8 cellular contexts compared by ENCODE assay signal in the genomic region with DNA sequence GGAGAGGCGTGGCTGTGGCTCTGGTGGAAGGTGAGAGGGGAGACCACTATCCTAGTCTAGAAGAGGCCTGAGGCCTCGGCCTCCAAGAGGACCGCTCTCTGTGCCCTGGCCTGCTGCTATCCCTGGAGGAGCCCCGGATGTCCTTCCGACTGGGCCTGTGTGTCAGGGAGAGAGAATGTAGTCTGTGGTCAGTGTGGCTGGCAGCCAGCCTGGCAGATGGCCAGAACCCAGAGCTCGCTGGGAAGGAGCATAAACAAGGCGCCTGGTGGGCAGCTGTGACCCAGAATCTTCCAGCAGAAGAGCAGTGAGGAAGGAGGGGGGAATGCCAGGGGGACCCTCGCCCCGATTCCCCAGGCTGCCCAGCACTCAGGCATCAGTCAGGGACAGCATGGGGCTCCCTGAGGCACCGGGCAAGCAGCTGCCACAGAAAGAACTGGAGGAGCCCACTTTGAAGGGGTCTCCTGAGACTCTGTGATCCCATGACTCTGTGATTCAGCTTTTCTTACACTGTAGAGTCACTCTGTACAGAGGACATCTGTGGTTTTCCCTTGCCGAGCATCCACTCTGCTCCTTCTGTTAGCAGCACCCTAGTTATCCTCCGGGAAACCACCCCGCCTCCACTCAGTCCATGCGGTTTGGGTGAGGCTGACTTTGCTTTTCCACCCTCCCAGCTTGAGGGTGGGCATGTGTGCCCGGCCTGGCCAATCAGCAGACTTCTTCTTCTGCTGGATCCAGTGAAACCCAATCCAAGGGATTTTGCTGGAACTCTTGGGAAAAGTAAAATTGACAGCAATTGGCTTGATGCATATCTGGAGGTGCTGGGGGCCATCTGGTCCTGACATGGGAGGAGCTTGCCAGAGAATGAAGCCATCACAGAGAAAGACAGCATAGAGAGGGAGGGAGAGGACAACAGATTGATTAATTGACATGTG. TPM values are rescaled to one million over a fixed set of nuclear protein-coding genes. Genes with fewer than 3 reads are reported as not detected.
DNase-seq lines count a peak whose midpoint lies in the region; ATAC-seq and TF ChIP-seq lines count a peak whose summit lies in the region.

No MANE protein-coding gene starts in this region.

- POLR2A ChIA-PET in PC-3 (lab: Charles Lee; ENCODE audit: unreplicated experiment) = no interaction called here

- peaks cover 18% of the 10 kb centered on the region for H3K27me3 Mint-ChIP-seq in dendritic cell treated with granulocyte-macrophage colony-stimulating factor and Interleukin-4, amounts not matched to agents 40 ng/mL and 50 ng/mL, for 4 days
- H3K27me3 Mint-ChIP-seq in stimulated activated naive B cell treated with anti-CD40 and anti-IgM and Interleukin-4, amounts not matched to agents 10 μg/mL and 1 μg/mL and 100 μg/mL, for 72 hours = peaks cover 24 to 32% of the 10 kb centered on the region in 2 donors

- H3K9ac ChIP-seq in PC-3 (ENCODE audit: low read length) = peak overlapping the region; percentile 68

- TF ChIP-seq CTCF in PC-3 (conservative IDR thresholded peaks at IDR 0.05; ENCODE audit: low read depth, low read length) = no peak

- no peaks in the 10 kb centered on the region for H4K20me1 ChIP-seq in PC-3 (ENCODE audit: low read length)

- H3K36me3 ChIP-seq in PC-3 (ENCODE audit: low read depth, low read length) = no peaks in the 10 kb centered on the region

- intact Hi-C loops in PC-3 (cut with micrococcal nuclease) = loop anchor here (1.0 kb wide), 1 partner anchor 46 kb away; a partner anchor contains a TSS
- intact Hi-C loops in dendritic cell treated with granulocyte-macrophage colony-stimulating factor and Interleukin-4, amounts not matched to agents 40 ng/mL and 50 ng/mL, for 4 days (cut with micrococcal nuclease) = no loop called here

- peak overlapping the region; percentile 51 for H3K4me3 ChIP-seq in PC-3 (ENCODE audit: low read length)

- H3K4me1 Mint-ChIP-seq in dendritic cell treated with granulocyte-macrophage colony-stimulating factor and Interleukin-4, amounts not matched to agents 40 ng/mL and 50 ng/mL, for 4 days (ENCODE audit: low read depth) = peaks cover 39% of the 10 kb centered on the region
- peaks cover 0 to 7% of the 10 kb centered on the region in 2 donors for H3K4me1 Mint-ChIP-seq in stimulated activated naive B cell treated with anti-CD40 and anti-IgM and Interleukin-4, amounts not matched to agents 10 μg/mL and 1 μg/mL and 100 μg/mL, for 72 hours

- DNase-seq in SKM-1 treated with dmso at 0.1 percent for 144 hours (lab: John Stamatoyannopoulos, UW; ENCODE audit: unreplicated experiment) (peak; percentile 24), SKM-1 (lab: John Stamatoyannopoulos, UW; ENCODE audit: unreplicated experiment) (no peak), PC-3 (peak; percentile 98), left lobe of liver (ENCODE audit: low spot score) (peak; percentile 60), SIG-M5 treated with dmso at 0.1 percent for 504 hours (lab: John Stamatoyannopoulos, UW; ENCODE audit: unreplicated experiment) (no peak)
- no peak for DNase-seq in stimulated activated naive B cell treated with anti-CD40 and anti-IgM and Interleukin-4, amounts not matched to agents 10 μg/mL and 1 μg/mL and 100 μg/mL, for 72 hours

- peak overlapping the region; percentile 52 for H3K27ac Mint-ChIP-seq in dendritic cell treated with granulocyte-macrophage colony-stimulating factor and Interleukin-4, amounts not matched to agents 40 ng/mL and 50 ng/mL, for 4 days
- H3K27ac Mint-ChIP-seq in stimulated activated naive B cell treated with anti-CD40 and anti-IgM and Interleukin-4, amounts not matched to agents 10 μg/mL and 1 μg/mL and 100 μg/mL, for 72 hours = peak overlapping the region; percentile 32

- H3K4me2 ChIP-seq in PC-3 (ENCODE audit: low read length) = peak overlapping the region; percentile 81

- peaks cover 36% of the 10 kb centered on the region for H3K4me1 ChIP-seq in PC-3 (ENCODE audit: insufficient read depth, low read length)

- peak overlapping the region; percentile 90 for H3K27ac ChIP-seq in PC-3 (ENCODE audit: low read length)

- no peaks in the 10 kb centered on the region for H3K79me2 ChIP-seq in PC-3 (ENCODE audit: low read length)

- no peaks in the 10 kb centered on the region for H3F3A ChIP-seq in PC-3 (ENCODE audit: low read length, unreplicated experiment)

- BruUV-seq in PC-3 (replicated peaks; lab: Mats Ljungman, UMichigan) = TSS peak; percentile 40

- no peaks in the 10 kb centered on the region for H3K9me3 ChIP-seq in PC-3 (ENCODE audit: low read length)

- no peaks in the 10 kb centered on the region for H3K9me3 Mint-ChIP-seq in dendritic cell treated with granulocyte-macrophage colony-stimulating factor and Interleukin-4, amounts not matched to agents 40 ng/mL and 50 ng/mL, for 4 days
- no peaks in the 10 kb centered on the region for H3K9me3 Mint-ChIP-seq in stimulated activated naive B cell treated with anti-CD40 and anti-IgM and Interleukin-4, amounts not matched to agents 10 μg/mL and 1 μg/mL and 100 μg/mL, for 72 hours

- ATAC-seq in PC-3 (peak; percentile 92), left lobe of liver (peak; percentile 64), GM21528 (IDR thresholded peaks at IDR 0.05; ENCODE audit: low FRiP score, unreplicated experiment) (no peak)
- ATAC-seq in stimulated activated naive B cell treated with anti-CD40 and anti-IgM and Interleukin-4, amounts not matched to agents 10 μg/mL and 1 μg/mL and 100 μg/mL, for 72 hours (replicated peaks) = peak; percentile 59 to 75

- H3K36me3 Mint-ChIP-seq in dendritic cell treated with granulocyte-macrophage colony-stimulating factor and Interleukin-4, amounts not matched to agents 40 ng/mL and 50 ng/mL, for 4 days (ENCODE audit: low read depth) = no peaks in the 10 kb centered on the region
- no peaks in the 10 kb centered on the region for H3K36me3 Mint-ChIP-seq in stimulated activated naive B cell treated with anti-CD40 and anti-IgM and Interleukin-4, amounts not matched to agents 10 μg/mL and 1 μg/mL and 100 μg/mL, for 72 hours

- H2AFZ ChIP-seq in PC-3 (ENCODE audit: low read length) = peak overlapping the region; percentile 66

- H3K9me2 ChIP-seq in PC-3 (replicated peaks; ENCODE audit: low read length) = no peaks in the 10 kb centered on the region

- no peaks in the 10 kb centered on the region for H3K27me3 ChIP-seq in PC-3 (ENCODE audit: low read length)

- H3K4me3 Mint-ChIP-seq in dendritic cell treated with granulocyte-macrophage colony-stimulating factor and Interleukin-4, amounts not matched to agents 40 ng/mL and 50 ng/mL, for 4 days = no peak overlapping the region
- no peak overlapping the region for H3K4me3 Mint-ChIP-seq in stimulated activated naive B cell treated with anti-CD40 and anti-IgM and Interleukin-4, amounts not matched to agents 10 μg/mL and 1 μg/mL and 100 μg/mL, for 72 hours

- CTCF ChIA-PET in PC-3 (lab: Charles Lee) = interaction anchor here (0.7 to 1.0 kb wide), 2 partner anchors 130 to 144 kb away, joined by 3 read pairs; no protein-coding TSS in a partner anchor

RNA-seq across cellular contexts. Expression of a gene that starts 46.2 kb away (rescaled TPM):
- total RNA-seq in PC-3 (2014; rRNA removed) (14.2 and 15.3 TPM in 2 replicates), left lobe of liver (10.1 TPM)

Comparison
In these comparisons a context has a peak if more than half of its experiments do, and no peak if none do; other contexts are left out.
1. DNase-seq: peak in SKM-1 treated with dmso at 0.1 percent for 144 hours (single experiment), PC-3 (single experiment) and left lobe of liver (single experiment); none in SKM-1 (single experiment), stimulated activated naive B cell treated with anti-CD40 and anti-IgM and Interleukin-4, amounts not matched to agents 10 μg/mL and 1 μg/mL and 100 μg/mL, for 72 hours (single experiment) and SIG-M5 treated with dmso at 0.1 percent for 504 hours (single experiment).